21 cellular contexts compared by ENCODE assay signal in genomic region chr2:241926541-241927311, GRCh38. TPM values are rescaled to one million over a fixed set of nuclear protein-coding genes. Genes with fewer than 3 reads are reported as not detected.
DNase-seq lines count a peak whose midpoint lies in the region; ATAC-seq and TF ChIP-seq lines count a peak whose summit lies in the region.
"Had no signal": no experiment of that assay in that cellular context is flagged by ENCODE, and none has a peak within 500 bp of the region (broad histone marks: within the 10 kb centered on the region; RNA-seq: fewer than 3 reads in every experiment).

No MANE protein-coding gene starts in this region.

- DNase-seq in GM23338 (ENCODE audit: low spot score) (no peak), coronary artery (ENCODE audit: low spot score) (peak; percentile 67), mucosa of gallbladder (ENCODE audit: low spot score) (peak; percentile 31), NCI-H345 (lab: John Stamatoyannopoulos, UW) (no peak)
- DNase-seq: activated CD4-positive, alpha-beta T cell treated with anti-CD3 and anti-CD28 coated beads for 36 hours; activated CD8-positive, alpha-beta memory T cell treated with anti-CD3 and anti-CD28 coated beads, Interleukin-2, amount 10 ng/mL, durations not matched to agents 7 days and 5 days; CD4-positive, alpha-beta memory T cell; effector CD8-positive, alpha-beta T cell; esophagus squamous epithelium; stimulated activated naive CD8-positive, alpha-beta T cell treated with anti-CD3 and anti-CD28 coated beads, Interleukin-15, amount 100 ng/mL, for 72 hours had no signal

- H3K27me3 Mint-ChIP-seq in GM23338 (ENCODE audit: insufficient read depth, low read depth, poor library complexity), result peaks cover 2% of the 10 kb centered on the region
- H3K27me3 Mint-ChIP-seq: activated CD4-positive, alpha-beta T cell treated with anti-CD3 and anti-CD28 coated beads for 36 hours; activated CD8-positive, alpha-beta memory T cell treated with anti-CD3 and anti-CD28 coated beads, Interleukin-2, amount 10 ng/mL, durations not matched to agents 7 days and 5 days; CD4-positive, alpha-beta memory T cell; stimulated activated naive CD8-positive, alpha-beta T cell treated with anti-CD3 and anti-CD28 coated beads, Interleukin-15, amount 100 ng/mL, for 72 hours had no signal

- no peaks in the 10 kb centered on the region for H3K9me3 ChIP-seq in BLaER1
- H3K9me3 ChIP-seq: esophagus squamous epithelium, right atrium auricular region had no signal

- no peaks in the 10 kb centered on the region for H3F3A ChIP-seq in GM23338 (replicated peaks; ENCODE audit: low read depth)

- H3K27ac ChIP-seq in BLaER1 (no peak overlapping the region), GM23338 (ENCODE audit: low read depth) (no peak overlapping the region), coronary artery (no peak overlapping the region)
- H3K27ac ChIP-seq: esophagus squamous epithelium, neural progenitor cell, right atrium auricular region, RWPE1 had no signal

- no peaks in the 10 kb centered on the region for H3K9me3 Mint-ChIP-seq in GM23338
- H3K9me3 Mint-ChIP-seq: CD4-positive, alpha-beta memory T cell; neural progenitor cell; stimulated activated naive CD8-positive, alpha-beta T cell treated with anti-CD3 and anti-CD28 coated beads, Interleukin-15, amount 100 ng/mL, for 72 hours had no signal

- no peak overlapping the region for H3K4me3 Mint-ChIP-seq in GM23338
- H3K4me3 Mint-ChIP-seq: activated CD4-positive, alpha-beta T cell treated with anti-CD3 and anti-CD28 coated beads for 36 hours; activated CD8-positive, alpha-beta memory T cell treated with anti-CD3 and anti-CD28 coated beads, Interleukin-2, amount 10 ng/mL, durations not matched to agents 7 days and 5 days; neural progenitor cell; stimulated activated naive CD8-positive, alpha-beta T cell treated with anti-CD3 and anti-CD28 coated beads, Interleukin-15, amount 100 ng/mL, for 72 hours had no signal

- H3K4me3 ChIP-seq in BLaER1 (no peak overlapping the region), GM23338 (no peak overlapping the region), coronary artery (no peak overlapping the region)
- H3K4me3 ChIP-seq: esophagus squamous epithelium, neural progenitor cell, right atrium auricular region had no signal

- peak; percentile 41 for ATAC-seq in GM23338
- no peak for ATAC-seq in HG02938 (IDR thresholded peaks at IDR 0.05; ENCODE audit: unreplicated experiment)
- no peak for ATAC-seq in HG03135 (IDR thresholded peaks at IDR 0.05; ENCODE audit: unreplicated experiment)
- no peak for ATAC-seq in HG03159 (IDR thresholded peaks at IDR 0.05; ENCODE audit: unreplicated experiment)
- ATAC-seq: activated CD4-positive, alpha-beta T cell treated with anti-CD3 and anti-CD28 coated beads for 36 hours; stimulated activated naive CD8-positive, alpha-beta T cell treated with anti-CD3 and anti-CD28 coated beads, Interleukin-15, amount 100 ng/mL, for 72 hours had no signal

- H3K27ac Mint-ChIP-seq in GM23338, result no peak overlapping the region
- H3K27ac Mint-ChIP-seq: activated CD4-positive, alpha-beta T cell treated with anti-CD3 and anti-CD28 coated beads for 36 hours; activated CD8-positive, alpha-beta memory T cell treated with anti-CD3 and anti-CD28 coated beads, Interleukin-2, amount 10 ng/mL, durations not matched to agents 7 days and 5 days had no signal

- H3K4me1 ChIP-seq in BLaER1, result peaks cover 77% of the 10 kb centered on the region
- no peaks in the 10 kb centered on the region for H3K4me1 ChIP-seq in GM23338 (ENCODE audit: insufficient read depth)
- H3K4me1 ChIP-seq: esophagus squamous epithelium, neural progenitor cell, right atrium auricular region had no signal

- no peaks in the 10 kb centered on the region for H3K9me2 ChIP-seq in GM23338 (ENCODE audit: insufficient read depth)

- peaks cover 49% of the 10 kb centered on the region for H3K36me3 ChIP-seq in BLaER1
- H3K36me3 ChIP-seq in GM23338 (ENCODE audit: insufficient read depth), result no peaks in the 10 kb centered on the region
- H3K36me3 ChIP-seq: esophagus squamous epithelium, neural progenitor cell, right atrium auricular region had no signal

- no peaks in the 10 kb centered on the region for H3K79me2 ChIP-seq in GM23338 (replicated peaks; ENCODE audit: insufficient read depth)

- no peaks in the 10 kb centered on the region for H3K36me3 Mint-ChIP-seq in GM23338 (ENCODE audit: low read depth)
- H3K36me3 Mint-ChIP-seq: activated CD8-positive, alpha-beta memory T cell treated with anti-CD3 and anti-CD28 coated beads, Interleukin-2, amount 10 ng/mL, durations not matched to agents 7 days and 5 days; neural progenitor cell had no signal

- H3K4me1 Mint-ChIP-seq in GM23338, result peaks cover 12% of the 10 kb centered on the region; the same call in 2 of the 3 replicates

- no peak overlapping the region for H3K9ac ChIP-seq in BLaER1
- H3K9ac ChIP-seq: neural progenitor cell had no signal

- no peak for TF ChIP-seq CTCF in GM23338 (conservative IDR thresholded peaks at IDR 0.05; ENCODE audit: low read depth in 2 of 2)
- TF ChIP-seq CTCF in coronary artery (IDR thresholded peaks at IDR 0.05), result no peak

- H3K27me3 ChIP-seq in BLaER1 (no peaks in the 10 kb centered on the region), GM23338 (ENCODE audit: insufficient read depth) (no peaks in the 10 kb centered on the region)
- H3K27me3 ChIP-seq: esophagus squamous epithelium, neural progenitor cell, right atrium auricular region had no signal

- H4K20me1 ChIP-seq in BLaER1 (peaks cover 98% of the 10 kb centered on the region), GM23338 (replicated peaks; ENCODE audit: insufficient read depth) (no peaks in the 10 kb centered on the region)

- peak overlapping the region; percentile 71 for H3K4me2 ChIP-seq in BLaER1
- no peak overlapping the region for H3K4me2 ChIP-seq in GM23338
- H3K4me2 ChIP-seq: neural progenitor cell had no signal

- H2AFZ ChIP-seq in GM23338, result no peak overlapping the region
- H2AFZ ChIP-seq: neural progenitor cell had no signal

TF ChIP-seq in GM23338, 12 proteins besides CTCF, POLR2A, EP300 and RAD21:
- TF ChIP-seq STAT1 (IDR thresholded peaks at IDR 0.05; ENCODE audit: unreplicated experiment), result no peak

RNA-seq across cellular contexts. Expression of gene RTP5, which starts 57.2 kb away (rescaled TPM):
- total RNA-seq in GM23338 (2014; rRNA removed; shearing (Covaris generic)), result 0.50 TPM in 1 of 2 replicates, not detected in the other
- not detected in 2 replicates for polyA plus RNA-seq in GM23338 (2016; fragmentation: Nextera tagmentation; extraction: Ambion mirVana)
- total RNA-seq in mucosa of gallbladder, result not detected
- total RNA-seq: activated CD8-positive, alpha-beta memory T cell treated with anti-CD3 and anti-CD28 coated beads, Interleukin-2, amount 10 ng/mL, durations not matched to agents 7 days and 5 days; LHCN-M2; lung microvascular endothelial cell; right atrium auricular region; urinary bladder had no signal
- polyA plus RNA-seq: AG04450; CD4-positive, alpha-beta memory T cell had no signal

Comparison
In these comparisons a context has a peak if more than half of its experiments do, and no peak if none do; other contexts are left out.
1. DNase-seq: peak in coronary artery (single experiment) and mucosa of gallbladder (single experiment); none in GM23338 (single experiment) and NCI-H345 (single experiment).